ENCODE assay signal across 24 cellular contexts in the genomic region with DNA sequence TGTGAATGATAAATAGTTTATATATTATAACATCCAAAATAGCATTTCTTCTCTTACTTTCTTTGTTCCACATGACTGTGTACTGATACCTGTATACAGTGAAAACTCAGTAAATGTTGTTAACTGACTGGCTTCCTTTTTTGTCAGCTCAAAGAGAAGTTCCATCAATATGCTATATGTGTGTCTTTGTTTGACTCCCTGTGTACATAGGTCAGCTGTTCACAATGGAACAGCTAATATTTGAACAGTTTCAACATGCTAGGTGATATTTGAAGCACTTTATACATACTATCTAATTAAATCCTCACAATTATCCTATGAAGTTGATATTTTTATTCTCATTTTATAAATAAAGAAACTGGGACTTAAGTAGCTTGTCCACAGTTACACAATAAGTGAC.
"Had no signal": no experiment of that assay in that cellular context is flagged by ENCODE, and none has a peak within 500 bp of the region (broad histone marks: within the 10 kb centered on the region; RNA-seq: fewer than 3 reads in every experiment).

No MANE protein-coding gene starts in this region.

- H3K9me3 ChIP-seq: ascending aorta, left ventricle myocardium inferior, spleen, suprapubic skin, tibial nerve had no signal

- H3K4me3 ChIP-seq: ascending aorta, cardiac muscle cell, coronary artery, dorsolateral prefrontal cortex, left ventricle myocardium inferior, lung, spleen, suprapubic skin, tibial nerve had no signal

- DNase-seq: activated CD4-positive, alpha-beta memory T cell treated with anti-CD3 and anti-CD28 coated beads for 36 hours; activated CD4-positive, alpha-beta T cell treated with anti-CD3 and anti-CD28 coated beads, Interleukin-2, amount 10 ng/mL, durations not matched to agents 24 days and 14 days; activated CD4-positive, CD25-positive, alpha-beta regulatory T cell treated with anti-CD3 and anti-CD28 coated beads, Interleukin-2, amount 50 U/mL, for 72 hours; activated CD8-positive, alpha-beta memory T cell treated with anti-CD3 and anti-CD28 coated beads, Interleukin-2, amount 50 U/mL, for 4 hours; activated effector memory CD4-positive, alpha-beta T cell treated with anti-CD3 and anti-CD28 coated beads, Interleukin-2, amount 50 U/mL, for 16 hours; activated naive CD4-positive, alpha-beta T cell treated with anti-CD3 and anti-CD28 coated beads, Interleukin-2, amount 10 ng/mL, durations not matched to agents 7 days and 5 days; activated naive CD8-positive, alpha-beta T cell treated with anti-CD3 and anti-CD28 coated beads, Interleukin-2, amount 10 ng/mL, durations not matched to agents 7 days and 5 days; activated T-cell treated with anti-CD3 and anti-CD28 coated beads, Interleukin-2, amount 50 U/mL, for 1 hour; dorsolateral prefrontal cortex; effector memory CD4-positive, alpha-beta T cell; glutamatergic neuron; left ventricle myocardium inferior; mesendoderm; posterior cingulate gyrus; right cardiac atrium; spleen; stimulated activated naive CD4-positive, alpha-beta T cell had no signal

- H3K27ac ChIP-seq: ascending aorta, cardiac muscle cell, coronary artery, left ventricle myocardium inferior, spleen, suprapubic skin, tibial nerve had no signal

- H3K4me1 ChIP-seq: ascending aorta, spleen, tibial nerve had no signal

- ATAC-seq: natural killer cell treated with Interleukin-12 subunit alpha and Interleukin-12 subunit beta and Interleukin-15 and Interleukin-18, amount 100 ng/mL, for 72 hours; right cardiac atrium had no signal

- H3K36me3 ChIP-seq: ascending aorta, cardiac muscle cell, left ventricle myocardium inferior, spleen, suprapubic skin, tibial nerve had no signal

- H3K27me3 ChIP-seq: ascending aorta, cardiac muscle cell, dorsolateral prefrontal cortex, spleen, suprapubic skin, tibial nerve had no signal
